17 cellular contexts compared by ENCODE assay signal in the genomic region with DNA sequence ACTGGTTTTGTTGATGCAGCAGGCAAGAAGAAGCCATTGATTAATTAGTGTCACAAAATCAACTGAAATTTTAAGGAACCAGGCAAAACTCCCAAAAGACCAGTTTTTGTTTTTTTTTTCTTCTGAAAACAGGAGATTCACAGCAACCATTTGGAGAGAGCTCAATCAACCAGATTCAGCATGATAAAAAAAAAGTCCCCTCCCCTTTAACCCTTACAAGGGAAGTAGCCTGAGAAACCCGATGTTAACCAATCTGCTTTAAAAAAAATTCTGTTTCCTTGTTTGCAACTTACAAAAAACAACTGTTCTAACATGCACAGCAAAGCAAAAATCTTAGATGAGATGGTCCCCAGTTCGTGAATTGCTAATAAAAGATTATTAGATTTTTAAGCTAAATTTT. TPM values are rescaled to one million over a fixed set of nuclear protein-coding genes. Genes with fewer than 3 reads are reported as not detected.
DNase-seq lines count a peak whose midpoint lies in the region; ATAC-seq and TF ChIP-seq lines count a peak whose summit lies in the region.
"Had no signal": no experiment of that assay in that cellular context is flagged by ENCODE, and none has a peak within 500 bp of the region (broad histone marks: within the 10 kb centered on the region; RNA-seq: fewer than 3 reads in every experiment).

No MANE protein-coding gene starts in this region.

- H3K4ac ChIP-seq in IMR-90 (ENCODE audit: low read depth, low read length): no peak overlapping the region

- dilution Hi-C loops in IMR-90 (cut with HindIII; ENCODE audit: low sequenced_read_pairs, unreplicated experiment) (no loop called here), mammary epithelial cell (cut with HindIII; ENCODE audit: low sequenced_read_pairs) (no loop called here)

- H3K27ac Mint-ChIP-seq in type B pancreatic cell (peak overlapping the region; percentile 82), osteocyte (ENCODE audit: unreplicated experiment) (no peak overlapping the region)
- H3K27ac Mint-ChIP-seq: CD4-positive, alpha-beta memory T cell; HFFc6 had no signal

- no peak overlapping the region for H3K56ac ChIP-seq in IMR-90 (ENCODE audit: extremely low read depth, insufficient read depth, low read length)

- H3K27me3 Mint-ChIP-seq in type B pancreatic cell (no peaks in the 10 kb centered on the region), osteocyte (ENCODE audit: unreplicated experiment) (no peaks in the 10 kb centered on the region)

- H3K36me3 ChIP-seq in IMR-90 (ENCODE audit: control insufficient read depth, insufficient read depth, low read length) (no peaks in the 10 kb centered on the region), mammary epithelial cell (ENCODE audit: insufficient read depth, low read length) (no peaks in the 10 kb centered on the region), iPS-20b (ENCODE audit: insufficient read depth, low read depth, low read length) (no peaks in the 10 kb centered on the region), adrenal gland (replicated peaks in 1 of 2) (no peaks in the 10 kb centered on the region)
- H3K36me3 ChIP-seq: BE2C had no signal

- H3K27ac ChIP-seq in IMR-90 (ENCODE audit: insufficient read depth, low read length) (no peak overlapping the region), mammary epithelial cell (ENCODE audit: insufficient read depth, low read depth, low read length) (no peak overlapping the region), iPS-20b (ENCODE audit: low read length) (peak overlapping the region; percentile 16), adrenal gland (no peak overlapping the region)
- H3K27ac ChIP-seq: GM23248 had no signal

- H3K18ac ChIP-seq in IMR-90 (ENCODE audit: low read depth, low read length): no peak overlapping the region

- H3K36me3 Mint-ChIP-seq in type B pancreatic cell: peaks cover 4% of the 10 kb centered on the region
- H3K36me3 Mint-ChIP-seq in osteocyte (ENCODE audit: unreplicated experiment): no peaks in the 10 kb centered on the region
- H3K36me3 Mint-ChIP-seq: CD4-positive, alpha-beta memory T cell had no signal

- 0 out of 2 replicates have a peak, but pooled peaks cover 3% of the 10 kb centered on the region for H3K9me1 ChIP-seq in IMR-90 (ENCODE audit: insufficient read depth, low read length)

- DNase-seq in IMR-90: no peak
- DNase-seq in mammary epithelial cell: no peak
- DNase-seq in type B pancreatic cell (ENCODE audit: extremely low spot score, unreplicated experiment): no peak
- DNase-seq in adrenal gland: no peak
- no peak for DNase-seq in osteocyte (ENCODE audit: extremely low spot score, unreplicated experiment)
- DNase-seq in NCI-H748 (lab: John Stamatoyannopoulos, UW; ENCODE audit: unreplicated experiment): no peak
- DNase-seq: BE2C; CD4-positive, alpha-beta memory T cell; DMS79 treated with DMSO at 0.1 percent for 48 hours; GDM1; HFFc6; NCI-H1092; NCI-H1694 treated with DMSO at 0.1 percent for 48 hours; NCI-H82 had no signal

- no peak overlapping the region for H4K8ac ChIP-seq in IMR-90 (ENCODE audit: low read depth in 2 of 2, low read length in 2 of 2)

- no peak overlapping the region for H2BK5ac ChIP-seq in IMR-90 (ENCODE audit: low read depth, low read length, poor library complexity, severe bottlenecking)

- H3K23ac ChIP-seq in IMR-90 (ENCODE audit: low read depth, low read length): no peak overlapping the region; the same call in 1 of the 2 replicates

- 0 out of 2 replicates have a peak overlapping the region, but pooled peaks have one; percentile 29 for H3K14ac ChIP-seq in IMR-90 (replicated peaks; ENCODE audit: low read depth, low read length)

- TF ChIP-seq RAD21 in IMR-90 (IDR thresholded peaks at IDR 0.05; ENCODE audit: low read length): no peak

- no TSS peak for BruUV-seq in IMR-90 (replicated peaks; lab: Mats Ljungman, UMichigan)
- no TSS peak for BruUV-seq in mammary epithelial cell (replicated peaks; lab: Mats Ljungman, UMichigan)

- no peak overlapping the region for H3K4me2 ChIP-seq in IMR-90 (ENCODE audit: low read depth, low read length)
- no peak overlapping the region for H3K4me2 ChIP-seq in mammary epithelial cell (ENCODE audit: insufficient read depth, low read depth, low read length)

- POLR2A ChIA-PET in IMR-90 (lab: Charles Lee; ENCODE audit: unreplicated experiment): no interaction called here

- no peak overlapping the region for H2AK9ac ChIP-seq in IMR-90 (replicated peaks; ENCODE audit: low read depth, low read length, poor library complexity)

- H4K91ac ChIP-seq in IMR-90 (ENCODE audit: insufficient read depth, low read depth, low read length): no peak overlapping the region

- intact Hi-C loops in IMR-90 (cut with micrococcal nuclease) (no loop called here), mammary epithelial cell (cut with micrococcal nuclease) (no loop called here), adrenal gland (cut with DNase I) (no loop called here)

- no peak overlapping the region for H2BK20ac ChIP-seq in IMR-90 (ENCODE audit: low read depth, low read length)

- ATAC-seq in IMR-90 (ENCODE audit: low read depth): no peak

- no peak overlapping the region for H2BK120ac ChIP-seq in IMR-90 (ENCODE audit: low read depth, low read length)

- H3K9me3 Mint-ChIP-seq in type B pancreatic cell (no peaks in the 10 kb centered on the region), osteocyte (ENCODE audit: unreplicated experiment) (no peaks in the 10 kb centered on the region)
- H3K9me3 Mint-ChIP-seq: CD4-positive, alpha-beta memory T cell; HFFc6 had no signal

- no peaks in the 10 kb centered on the region for H3K27me3 ChIP-seq in IMR-90 (ENCODE audit: control insufficient read depth, insufficient read depth, low read length)
- no peaks in the 10 kb centered on the region for H3K27me3 ChIP-seq in mammary epithelial cell (ENCODE audit: insufficient read depth, low read length)
- H3K27me3 ChIP-seq in iPS-20b (ENCODE audit: insufficient read depth, low read length): no peaks in the 10 kb centered on the region
- H3K27me3 ChIP-seq in adrenal gland: no peaks in the 10 kb centered on the region
- H3K27me3 ChIP-seq: BE2C had no signal

- no peaks in the 10 kb centered on the region; the same call in 1 of the 2 replicates for H3K4me1 ChIP-seq in IMR-90 (ENCODE audit: control insufficient read depth, insufficient read depth, low read length)
- peaks cover 8% of the 10 kb centered on the region for H3K4me1 ChIP-seq in mammary epithelial cell (ENCODE audit: insufficient read depth, low read length)
- H3K4me1 ChIP-seq in iPS-20b (ENCODE audit: insufficient read depth, low read length): peaks cover 35% of the 10 kb centered on the region
- no peaks in the 10 kb centered on the region for H3K4me1 ChIP-seq in adrenal gland (replicated peaks in 1 of 2)
- H3K4me1 ChIP-seq: BE2C had no signal

- CTCF ChIA-PET in IMR-90 (lab: Yijun Ruan, JAX): no interaction called here
- CTCF ChIA-PET in mammary epithelial cell (lab: Charles Lee; ENCODE audit: low non-redundant PET): no interaction called here

- H3K4me3 ChIP-seq in IMR-90 (ENCODE audit: insufficient read depth, low read depth, low read length): no peak overlapping the region
- no peak overlapping the region for H3K4me3 ChIP-seq in mammary epithelial cell (replicated peaks in 1 of 3; ENCODE audit: insufficient read depth in 1 of 3, low read depth in 2 of 3, low read length in 3 of 3)
- peak overlapping the region; percentile 36; the same call in 1 of the 2 replicates for H3K4me3 ChIP-seq in iPS-20b (ENCODE audit: low read length)
- no peak overlapping the region for H3K4me3 ChIP-seq in adrenal gland
- H3K4me3 ChIP-seq: GM23248 had no signal

- no CpG with 5 or more reads among the region's 2 CpGs for WGBS in IMR-90 (ENCODE audit: extremely low coverage in 2 of 2, insufficient read length in 1 of 2), 2 experiments
- 77% methylated on average over 2 of the region's 2 CpGs for WGBS in mammary epithelial cell (ENCODE audit: low coverage, missing lambda C conversion rate)
- 55 to 80% (median 67%) methylated on average over 2 of the region's 2 CpGs for WGBS in adrenal gland, 4 donors

- H4K20me1 ChIP-seq in IMR-90 (ENCODE audit: insufficient read depth, low read length) (no peaks in the 10 kb centered on the region), mammary epithelial cell (ENCODE audit: insufficient read depth, low read length) (no peaks in the 10 kb centered on the region)

- H2AFZ ChIP-seq in IMR-90 (replicated peaks; ENCODE audit: low read length, poor library complexity) (no peak overlapping the region), mammary epithelial cell (ENCODE audit: low read depth, low read length) (peak overlapping the region; percentile 82)
- H2AFZ ChIP-seq: GM23248 had no signal

- H3K9ac ChIP-seq in IMR-90 (ENCODE audit: low read depth, low read length) (no peak overlapping the region), mammary epithelial cell (ENCODE audit: insufficient read depth, low read length) (no peak overlapping the region), iPS-20b (ENCODE audit: low read depth, low read length) (peak overlapping the region; percentile 44; the same call in 1 of the 2 replicates)
- H3K9ac ChIP-seq: GM23248 had no signal

- in situ Hi-C loops in IMR-90 (cut with MboI; ENCODE audit: low sequenced_read_pairs): no loop called here
- in situ Hi-C loops in mammary epithelial cell (cut with MboI; ENCODE audit: low sequenced_read_pairs in 2 of 2): no loop called here

- TF ChIP-seq CTCF in IMR-90 (conservative IDR thresholded peaks at IDR 0.05; ENCODE audit: low read depth, low read length) (no peak), mammary epithelial cell (conservative IDR thresholded peaks at IDR 0.05 in 1 of 2, IDR thresholded peaks at IDR 0.05 in 1 of 2; ENCODE audit: extremely low read depth in 1 of 2, insufficient read depth in 1 of 2, low read depth in 1 of 2, low read length in 2 of 2) (no peak), type B pancreatic cell (conservative IDR thresholded peaks at IDR 0.05) (no peak), adrenal gland (IDR thresholded peaks at IDR 0.05) (no peak), osteocyte (IDR thresholded peaks at IDR 0.05) (no peak)

- no peaks in the 10 kb centered on the region for H3K9me3 ChIP-seq in IMR-90 (ENCODE audit: control insufficient read depth, insufficient read depth, low read length)
- no peaks in the 10 kb centered on the region for H3K9me3 ChIP-seq in mammary epithelial cell (replicated peaks; ENCODE audit: insufficient read depth, low read length)
- no peaks in the 10 kb centered on the region for H3K9me3 ChIP-seq in iPS-20b (ENCODE audit: insufficient read depth, low read depth, low read length)
- H3K9me3 ChIP-seq in adrenal gland (replicated peaks in 1 of 3): no peaks in the 10 kb centered on the region
- H3K9me3 ChIP-seq: BE2C had no signal

- H2BK15ac ChIP-seq in IMR-90 (ENCODE audit: low read depth, low read length): no peak overlapping the region

- H3K4me3 Mint-ChIP-seq in type B pancreatic cell (peak overlapping the region; percentile 42), osteocyte (ENCODE audit: unreplicated experiment) (no peak overlapping the region)
- H3K4me3 Mint-ChIP-seq: CD4-positive, alpha-beta memory T cell; HFFc6 had no signal

- no peak overlapping the region for H2AK5ac ChIP-seq in IMR-90 (ENCODE audit: low read depth, low read length)

- H3K79me1 ChIP-seq in IMR-90 (ENCODE audit: low read depth in 1 of 2, low read length in 2 of 2): no peaks in the 10 kb centered on the region

- peaks cover 36% of the 10 kb centered on the region for H3K4me1 Mint-ChIP-seq in type B pancreatic cell (ENCODE audit: unreplicated experiment)
- peaks cover 6% of the 10 kb centered on the region for H3K4me1 Mint-ChIP-seq in osteocyte (ENCODE audit: unreplicated experiment)
- H3K4me1 Mint-ChIP-seq: CD4-positive, alpha-beta memory T cell had no signal

- TF ChIP-seq POLR2A in IMR-90 (IDR thresholded peaks at IDR 0.05; ENCODE audit: low read depth, low read length) (no peak), adrenal gland (IDR thresholded peaks at IDR 0.05) (no peak)

- no peak overlapping the region for H4K5ac ChIP-seq in IMR-90 (ENCODE audit: low read depth, low read length)

- H3K79me2 ChIP-seq in mammary epithelial cell (ENCODE audit: insufficient read depth, low read length): no peaks in the 10 kb centered on the region

RNA-seq across cellular contexts. Expression of a gene that starts 59.7 kb away (rescaled TPM):
- total RNA-seq in IMR-90 (2012; rRNA removed): not detected in 2 replicates
- polyA plus RNA-seq in IMR-90 (2012; rRNA removed): not detected in 2 replicates
- polyA plus RNA-seq in IMR-90 (2012; cell fraction: cytosol; rRNA removed): not detected in 2 replicates
- not detected in 2 replicates for polyA plus RNA-seq in IMR-90 (2012; cell fraction: nucleus; rRNA removed; ENCODE audit: low replicate concordance)
- total RNA-seq in mammary epithelial cell: not detected
- not detected for polyA plus RNA-seq in mammary epithelial cell
- polyA minus RNA-seq in mammary epithelial cell: not detected
- total RNA-seq in type B pancreatic cell (ENCODE audit: low replicate concordance): not detected in 2 replicates
- total RNA-seq in adrenal gland: not detected
- not detected for polyA plus RNA-seq in adrenal gland
- total RNA-seq in osteocyte: not detected in 2 replicates
- total RNA-seq: CD4-positive, alpha-beta memory T cell; GM23248; HFFc6; RPMI7951 had no signal
- polyA plus RNA-seq: CD4-positive, alpha-beta memory T cell; GM23248 had no signal
